12 cellular contexts compared by ENCODE assay signal in genomic region chr9:81318571-81318970, GRCh38.
A peak's percentile ranks its signal among the peaks of the same experiment; 100 is the strongest.
DNase-seq lines count a peak whose midpoint lies in the region; ATAC-seq and TF ChIP-seq lines count a peak whose summit lies in the region.
"Had no signal": no experiment of that assay in that cellular context is flagged by ENCODE, and none has a peak within 500 bp of the region (broad histone marks: within the 10 kb centered on the region; RNA-seq: fewer than 3 reads in every experiment).

No MANE protein-coding gene starts in this region.

- peak; percentile 14 for DNase-seq in SIG-M5 treated with dmso at 0.1 percent for 504 hours (lab: John Stamatoyannopoulos, UW; ENCODE audit: unreplicated experiment)
- DNase-seq in SIG-M5 (lab: John Stamatoyannopoulos, UW) = no peak
- DNase-seq in RWPE1 (ENCODE audit: low spot score) = peak; percentile 62
- DNase-seq in fibroblast of the aortic adventitia (ENCODE audit: low read depth) = peak; percentile 10
- no peak for DNase-seq in stimulated activated CD4-positive, alpha-beta T cell treated with anti-CD3 and anti-CD28 coated beads, Interleukin-2, amount 100 ng/mL, for 48 hours
- no peak for DNase-seq in activated effector memory CD4-positive, alpha-beta T cell treated with anti-CD3 and anti-CD28 coated beads, Interleukin-2, amount 50 U/mL, for 16 hours
- DNase-seq in activated naive CD8-positive, alpha-beta T cell treated with anti-CD3 and anti-CD28 coated beads, Interleukin-2, amount 50 U/mL, for 24 hours = no peak
- DNase-seq in CD4-positive, alpha-beta T cell = no peak
- DNase-seq: activated naive CD4-positive, alpha-beta T cell treated with Interleukin-2 at 50 U/mL for 16 hours; Kasumi-1; RPMI8226; transverse colon had no signal

- H3K27me3 Mint-ChIP-seq in activated naive CD8-positive, alpha-beta T cell treated with anti-CD3 and anti-CD28 coated beads, Interleukin-2, amount 50 U/mL, for 24 hours = no peaks in the 10 kb centered on the region
- H3K27me3 Mint-ChIP-seq in CD4-positive, alpha-beta T cell = no peaks in the 10 kb centered on the region

- H3K27ac ChIP-seq in RWPE1 = no peak overlapping the region
- H3K27ac ChIP-seq in CD4-positive, alpha-beta T cell (ENCODE audit: low read depth, low read length) = no peak overlapping the region
- H3K27ac ChIP-seq: transverse colon had no signal

- H3K36me3 Mint-ChIP-seq in activated naive CD8-positive, alpha-beta T cell treated with anti-CD3 and anti-CD28 coated beads, Interleukin-2, amount 50 U/mL, for 24 hours (ENCODE audit: low read depth) = no peaks in the 10 kb centered on the region
- H3K36me3 Mint-ChIP-seq in CD4-positive, alpha-beta T cell (ENCODE audit: low read depth) = no peaks in the 10 kb centered on the region

- H3K4me3 ChIP-seq in fibroblast of the aortic adventitia (ENCODE audit: low read depth, low read length) = no peak overlapping the region
- H3K4me3 ChIP-seq: transverse colon had no signal

- H3K27me3 ChIP-seq in CD4-positive, alpha-beta T cell (ENCODE audit: control insufficient read depth, insufficient read depth, low read length) = no peaks in the 10 kb centered on the region
- H3K27me3 ChIP-seq: transverse colon had no signal

- H3K9me3 ChIP-seq in CD4-positive, alpha-beta T cell (ENCODE audit: control insufficient read depth, low read length) = no peaks in the 10 kb centered on the region

- POLR2A ChIA-PET in RWPE1 (lab: Yijun Ruan, JAX; ENCODE audit: low non-redundant PET) = no interaction called here
- POLR2A ChIA-PET in CD4-positive, alpha-beta T cell (lab: Charles Lee) = no interaction called here

- CTCF ChIA-PET in RWPE1 (lab: Yijun Ruan, JAX) = no interaction called here
- CTCF ChIA-PET in CD4-positive, alpha-beta T cell (lab: Charles Lee) = no interaction called here

- no peak for ATAC-seq in activated naive CD8-positive, alpha-beta T cell treated with anti-CD3 and anti-CD28 coated beads, Interleukin-2, amount 50 U/mL, for 24 hours
- no peak for ATAC-seq in CD4-positive, alpha-beta T cell (ENCODE audit: poor library complexity)

- no peak for TF ChIP-seq CTCF in RWPE1 (conservative IDR thresholded peaks at IDR 0.05; ENCODE audit: low read depth)
- no peak for TF ChIP-seq CTCF in fibroblast of the aortic adventitia (IDR thresholded peaks at IDR 0.05; ENCODE audit: insufficient read depth, low read length)
- no peak for TF ChIP-seq CTCF in CD4-positive, alpha-beta T cell (IDR thresholded peaks at IDR 0.05)

- peaks cover 15% of the 10 kb centered on the region for H3K9me3 Mint-ChIP-seq in activated naive CD8-positive, alpha-beta T cell treated with anti-CD3 and anti-CD28 coated beads, Interleukin-2, amount 50 U/mL, for 24 hours
- H3K9me3 Mint-ChIP-seq in CD4-positive, alpha-beta T cell = peaks cover 14% of the 10 kb centered on the region

- H3K27ac Mint-ChIP-seq in activated naive CD8-positive, alpha-beta T cell treated with anti-CD3 and anti-CD28 coated beads, Interleukin-2, amount 50 U/mL, for 24 hours = no peak overlapping the region
- no peak overlapping the region for H3K27ac Mint-ChIP-seq in CD4-positive, alpha-beta T cell

- H3K4me3 Mint-ChIP-seq in activated naive CD8-positive, alpha-beta T cell treated with anti-CD3 and anti-CD28 coated beads, Interleukin-2, amount 50 U/mL, for 24 hours = no peak overlapping the region
- H3K4me3 Mint-ChIP-seq in CD4-positive, alpha-beta T cell = no peak overlapping the region

- intact Hi-C loops in CD4-positive, alpha-beta T cell (cut with DNase I, micrococcal nuclease) = no loop called here

- H3K4me1 Mint-ChIP-seq in activated naive CD8-positive, alpha-beta T cell treated with anti-CD3 and anti-CD28 coated beads, Interleukin-2, amount 50 U/mL, for 24 hours = no peaks in the 10 kb centered on the region
- H3K4me1 Mint-ChIP-seq in CD4-positive, alpha-beta T cell (ENCODE audit: low read depth) = no peaks in the 10 kb centered on the region

Comparison
In these comparisons a context has a peak if more than half of its experiments do, and no peak if none do; other contexts are left out.
1. DNase-seq: peak in SIG-M5 treated with dmso at 0.1 percent for 504 hours (single experiment), RWPE1 (single experiment) and fibroblast of the aortic adventitia (single experiment); none in SIG-M5 (single experiment), stimulated activated CD4-positive, alpha-beta T cell treated with anti-CD3 and anti-CD28 coated beads, Interleukin-2, amount 100 ng/mL, for 48 hours (0 of 2), activated effector memory CD4-positive, alpha-beta T cell treated with anti-CD3 and anti-CD28 coated beads, Interleukin-2, amount 50 U/mL, for 16 hours (single experiment), activated naive CD8-positive, alpha-beta T cell treated with anti-CD3 and anti-CD28 coated beads, Interleukin-2, amount 50 U/mL, for 24 hours (single experiment) and CD4-positive, alpha-beta T cell (0 of 10).